25 cellular contexts compared by ENCODE assay signal in genomic region chr12:95730457-95730856, GRCh38.
"Had no signal": no experiment of that assay in that cellular context is flagged by ENCODE, and none has a peak within 500 bp of the region (broad histone marks: within the 10 kb centered on the region; RNA-seq: fewer than 3 reads in every experiment).

No MANE protein-coding gene starts in this region.

- H3K27me3 ChIP-seq: dorsolateral prefrontal cortex, gastrocnemius medialis, hepatocyte, neural progenitor cell, vagina had no signal

- H3K36me3 ChIP-seq: gastrocnemius medialis, neural progenitor cell, vagina had no signal

- H3K4me3 ChIP-seq: dorsolateral prefrontal cortex, gastrocnemius medialis, hepatocyte, neural progenitor cell, psoas muscle, skin epidermis, vagina had no signal

- H3K4me1 ChIP-seq: neural progenitor cell, psoas muscle had no signal

- ATAC-seq: esophagus mucosa; gastrocnemius medialis; left lobe of liver; naive thymus-derived CD4-positive, alpha-beta T cell; psoas muscle; right cardiac atrium; stimulated activated naive B cell treated with anti-CD40 and anti-IgM and Interleukin-4, amounts not matched to agents 10 μg/mL and 1 μg/mL and 100 μg/mL, for 72 hours had no signal

- H3K9me3 ChIP-seq: gastrocnemius medialis, psoas muscle, vagina had no signal

- H3K27ac ChIP-seq: dorsolateral prefrontal cortex, epithelial cell of prostate, gastrocnemius medialis, hepatocyte, neural progenitor cell, psoas muscle, skin epidermis, vagina had no signal

- DNase-seq: cortex of kidney; dorsolateral prefrontal cortex; effector CD4-positive, alpha-beta T cell; endodermal cell; foreskin fibroblast; gastrocnemius medialis; head of caudate nucleus; kidney; mesendoderm; midbrain; naive thymus-derived CD4-positive, alpha-beta T cell; posterior cingulate gyrus; psoas muscle; right cardiac atrium; stimulated activated CD4-positive, alpha-beta T cell treated with anti-CD3 and anti-CD28 coated beads, Interleukin-15, amount 100 ng/mL, for 24 hours; stimulated activated CD4-positive, alpha-beta T cell treated with anti-CD3 and anti-CD28 coated beads, Interleukin-2, amount 100 ng/mL, for 48 hours; stimulated activated naive B cell treated with anti-CD40 and anti-IgM and Interleukin-4, amounts not matched to agents 10 μg/mL and 1 μg/mL and 100 μg/mL, for 72 hours; trophoblast cell had no signal

- FAIRE-seq: kidney had no signal
